ENCODE assay signal across 18 cellular contexts in genomic region chr19:6719992-6720368, GRCh38. TPM values are rescaled to one million over a fixed set of nuclear protein-coding genes. Genes with fewer than 3 reads are reported as not detected.
DNase-seq lines count a peak whose midpoint lies in the region; ATAC-seq and TF ChIP-seq lines count a peak whose summit lies in the region.
"Had no signal": no experiment of that assay in that cellular context is flagged by ENCODE, and none has a peak within 500 bp of the region (broad histone marks: within the 10 kb centered on the region; RNA-seq: fewer than 3 reads in every experiment).

No MANE protein-coding gene starts in this region.

- H3K27me3 Mint-ChIP-seq in MCF 10A (ENCODE audit: insufficient read depth, unreplicated experiment) = no peaks in the 10 kb centered on the region
- H3K27me3 Mint-ChIP-seq: T-helper 17 cell had no signal

- H3K27ac Mint-ChIP-seq in MCF 10A (ENCODE audit: low read depth, unreplicated experiment) = peak overlapping the region; percentile 82
- H3K27ac Mint-ChIP-seq: activated CD8-positive, alpha-beta memory T cell treated with anti-CD3 and anti-CD28 coated beads, Interleukin-2, amount 10 ng/mL, durations not matched to agents 7 days and 5 days; T-helper 17 cell had no signal

- H3K27ac ChIP-seq in heart left ventricle (peak overlapping the region in 3 of 12 donors; percentile 29 to 54 (median 38)), right lobe of liver (peak overlapping the region; percentile 11 to 86 (median 37)), thymus (ENCODE audit: low read depth) (no peak overlapping the region)

- TF ChIP-seq POLR2A in heart left ventricle (IDR thresholded peaks at IDR 0.05) (no peak), right lobe of liver (IDR thresholded peaks at IDR 0.05) (no peak)

- H3K9me3 Mint-ChIP-seq in MCF 10A (ENCODE audit: unreplicated experiment) = peaks cover 8% of the 10 kb centered on the region

- H3K4me1 Mint-ChIP-seq in MCF 10A (ENCODE audit: insufficient read depth, unreplicated experiment) = peaks cover 47% of the 10 kb centered on the region

- POLR2A ChIA-PET in MCF 10A (lab: Yijun Ruan, JAX) = interaction anchor here (0.6 to 7.7 kb wide), 12 partner anchors 16 to 663 kb away, joined by 3 to 189 read pairs (median 7); partner anchors contain the start of genes CRB3, GPR108, SH2D3A and SLC25A23

- peak overlapping the region; percentile 95 for H3K4me3 Mint-ChIP-seq in MCF 10A (ENCODE audit: unreplicated experiment)
- H3K4me3 Mint-ChIP-seq: activated CD8-positive, alpha-beta memory T cell treated with anti-CD3 and anti-CD28 coated beads, Interleukin-2, amount 10 ng/mL, durations not matched to agents 7 days and 5 days; T-helper 17 cell had no signal

- H3K4me3 ChIP-seq in heart left ventricle (peak overlapping the region in 8 of 12 donors; percentile 25 to 52 (median 33)), right lobe of liver (peak overlapping the region; percentile 78 to 95 (median 93)), thymus (ENCODE audit: low read length) (peak overlapping the region; percentile 10)
- H3K4me3 ChIP-seq: smooth muscle cell had no signal

- H3K27me3 ChIP-seq in heart left ventricle (peaks cover 0 to 14% (median 0%) of the 10 kb centered on the region in 9 donors), right lobe of liver (no peaks in the 10 kb centered on the region), thymus (ENCODE audit: control insufficient read depth, insufficient read depth) (no peaks in the 10 kb centered on the region)

- ATAC-seq in heart left ventricle (no peak), right lobe of liver (no peak), GM18867 (IDR thresholded peaks at IDR 0.05; ENCODE audit: unreplicated experiment) (no peak)
- ATAC-seq: activated CD8-positive, alpha-beta memory T cell treated with anti-CD3 and anti-CD28 coated beads, Interleukin-2, amount 10 ng/mL, durations not matched to agents 7 days and 5 days; T-helper 17 cell had no signal

- BruUV-seq in MCF 10A (replicated peaks; lab: Mats Ljungman, UMichigan) = TSS peak; percentile 69

- H3K9me3 ChIP-seq in heart left ventricle (no peaks in the 10 kb centered on the region), right lobe of liver (no peaks in the 10 kb centered on the region), thymus (ENCODE audit: control insufficient read depth) (no peaks in the 10 kb centered on the region)
- H3K9me3 ChIP-seq: esophagus squamous epithelium had no signal

- no peaks in the 10 kb centered on the region for H3K36me3 ChIP-seq in heart left ventricle
- peaks cover 0 to 26% (median 15%) of the 10 kb centered on the region in 4 donors for H3K36me3 ChIP-seq in right lobe of liver
- H3K36me3 ChIP-seq in thymus (ENCODE audit: control insufficient read depth, insufficient read depth) = no peaks in the 10 kb centered on the region
- H3K36me3 ChIP-seq: esophagus squamous epithelium had no signal

- intact Hi-C loops in heart left ventricle (cut with DNase I) (no loop called here), cardiac septum (cut with DNase I) (no loop called here), MCF 10A (cut with micrococcal nuclease) (loop anchor here (1.0 to 5.0 kb wide), 2 partner anchors 16 to 142 kb away; no protein-coding TSS in a partner anchor), right lobe of liver (cut with DNase I) (no loop called here)

- TF ChIP-seq CTCF in heart left ventricle (IDR thresholded peaks at IDR 0.05) (no peak), MCF 10A (IDR thresholded peaks at IDR 0.05; ENCODE audit: unreplicated experiment) (no peak), right lobe of liver (IDR thresholded peaks at IDR 0.05) (no peak)

- no peak for DNase-seq in heart left ventricle
- DNase-seq in cardiac septum (ENCODE audit: low spot score) = no peak
- DNase-seq in MCF 10A (ENCODE audit: unreplicated experiment) = no peak
- DNase-seq in right lobe of liver = no peak
- DNase-seq in stimulated activated CD4-positive, alpha-beta T cell treated with anti-CD3 and anti-CD28 coated beads, Interleukin-2, amount 100 ng/mL, for 24 hours = no peak
- no peak for DNase-seq in HK-2 (ENCODE audit: unreplicated experiment)
- DNase-seq: activated CD4-positive, CD25-positive, alpha-beta regulatory T cell; activated CD8-positive, alpha-beta memory T cell treated with anti-CD3 and anti-CD28 coated beads, Interleukin-2, amount 10 ng/mL, durations not matched to agents 7 days and 5 days; activated effector memory CD4-positive, alpha-beta T cell treated with anti-CD3 and anti-CD28 coated beads, Interleukin-2, amount 50 U/mL, for 16 hours; esophagus squamous epithelium; islet precursor cell; NCI-H1417 treated with DMSO at 0.1 percent for 48 hours; T-helper 17 cell had no signal

- peaks cover 58% of the 10 kb centered on the region for H3K36me3 Mint-ChIP-seq in MCF 10A (ENCODE audit: insufficient read depth, unreplicated experiment)
- H3K36me3 Mint-ChIP-seq: activated CD8-positive, alpha-beta memory T cell treated with anti-CD3 and anti-CD28 coated beads, Interleukin-2, amount 10 ng/mL, durations not matched to agents 7 days and 5 days had no signal

- peaks cover 0 to 43% (median 0%) of the 10 kb centered on the region in 12 donors for H3K4me1 ChIP-seq in heart left ventricle
- H3K4me1 ChIP-seq in right lobe of liver = peaks cover 0 to 45% (median 8%) of the 10 kb centered on the region in 4 donors
- no peaks in the 10 kb centered on the region for H3K4me1 ChIP-seq in thymus (ENCODE audit: control insufficient read depth, insufficient read depth, low read length)

- WGBS in heart left ventricle, 4 donors = 84 to 92% (median 90%) methylated on average over 3 of the region's 3 CpGs
- 22% methylated on average over 3 of the region's 3 CpGs for WGBS in right lobe of liver (ENCODE audit: insufficient coverage, low coverage, low lambda C conversion rate, missing lambda C conversion rate)
- WGBS in thymus = 93% methylated on average over 3 of the region's 3 CpGs

- CTCF ChIA-PET in MCF 10A (lab: Yijun Ruan, JAX) = interaction anchor here (0.8 to 2.8 kb wide), 3 partner anchors 16 to 296 kb away, joined by 4 to 14 read pairs (median 5); partner anchors contain the start of gene KHSRP

RNA-seq across cellular contexts. Expression of gene C3, which starts 0.5 kb away (rescaled TPM):
- 1,000 to 10,000 TPM in 1 of 9 donors, 100 to 1,000 TPM in 3, 10 to 100 TPM in 5; 31.7 to 1,888 (median 81.0) TPM for total RNA-seq in heart left ventricle
- 100 to 1,000 TPM in 1 of 2 donors, 10 to 100 TPM in 1; 64.9 to 136 TPM for polyA plus RNA-seq in heart left ventricle
- total RNA-seq in cardiac septum = 50.6 TPM
- total RNA-seq in MCF 10A (2022) = 842 and 872 TPM in 2 replicates
- total RNA-seq in right lobe of liver = over 10,000 TPM; 10,569 to 17,502 (median 15,749) TPM
- 311 TPM for polyA plus RNA-seq in thymus

RNA-seq across cellular contexts. Expression of gene GPR108, which starts 17.4 kb away (rescaled TPM):
- total RNA-seq in heart left ventricle = 10 to 100 TPM; 19.2 to 47.9 (median 27.7) TPM
- 10 to 100 TPM; 35.5 to 39.1 TPM for polyA plus RNA-seq in heart left ventricle
- 22.5 TPM for total RNA-seq in cardiac septum
- 115 and 124 TPM in 2 replicates for total RNA-seq in MCF 10A (2022)
- 10 to 100 TPM; 22.3 to 53.0 (median 41.3) TPM for total RNA-seq in right lobe of liver
- 106 TPM for polyA plus RNA-seq in thymus

RNA-seq across cellular contexts. Expression of gene TRIP10, which starts 19.5 kb away (rescaled TPM):
- 100 to 1,000 TPM in 3 of 9 donors, 10 to 100 TPM in 6; 62.5 to 135 (median 72.8) TPM for total RNA-seq in heart left ventricle
- 100 to 1,000 TPM; 110 to 172 TPM for polyA plus RNA-seq in heart left ventricle
- 86.1 TPM for total RNA-seq in cardiac septum
- 45.4 and 49.7 TPM in 2 replicates for total RNA-seq in MCF 10A (2022)
- 10 to 100 TPM in 2 of 6 experiments, 1 to 10 TPM in 4; 7.5 to 14.9 (median 9.3) TPM for total RNA-seq in right lobe of liver
- 52.2 TPM for polyA plus RNA-seq in thymus

RNA-seq across cellular contexts. Expression of gene SH2D3A, which starts 47.3 kb away (rescaled TPM):
- total RNA-seq in heart left ventricle (under 1 TPM in 3 of 9 donors, not detected in 6; 0.12 to 0.56 (median 0.52) TPM), cardiac septum (0.40 TPM), MCF 10A (2022) (28.5 and 76.7 TPM in 2 replicates), right lobe of liver (1 to 10 TPM in 4 of 6 experiments, under 1 TPM in 2; 0.72 to 2.3 (median 1.3) TPM)
- polyA plus RNA-seq in heart left ventricle (under 1 TPM; 0.08 to 0.25 TPM), thymus (18.8 TPM)
- total RNA-seq: osteocyte had no signal

RNA-seq across cellular contexts. Expression of gene TNFSF14, which starts 50.0 kb away (rescaled TPM):
- total RNA-seq in heart left ventricle = 1 to 10 TPM in 2 of 9 donors, under 1 TPM in 4, not detected in 3; 0.08 to 3.8 (median 0.28) TPM
- under 1 TPM; 0.07 to 0.30 TPM for polyA plus RNA-seq in heart left ventricle
- total RNA-seq in cardiac septum = 0.35 TPM
- 12.1 and 12.2 TPM in 2 replicates for total RNA-seq in MCF 10A (2022)
- 10 to 100 TPM in 3 of 6 experiments, 1 to 10 TPM in 3; 6.4 to 71.1 (median 14.6) TPM for total RNA-seq in right lobe of liver
- 8.9 TPM for polyA plus RNA-seq in thymus
- total RNA-seq: dermis microvascular lymphatic vessel endothelial cell, osteocyte, smooth muscle cell had no signal
- polyA plus RNA-seq: smooth muscle cell had no signal

Comparison
In these comparisons a context has a peak if more than half of its experiments do, and no peak if none do; other contexts are left out.
1. H3K4me3 ChIP-seq: peak in every context shown above with its lines; median percentile 93 in right lobe of liver; 33 in heart left ventricle; 10 in thymus.
2. RNA of gene C3, which starts 0.5 kb away (total RNA-seq): 10,569 to 17,502 TPM in right lobe of liver; 842 to 872 TPM in MCF 10A, 31.7 to 1,888 TPM in heart left ventricle and 50.6 TPM in cardiac septum (single experiment); every median in the first group is over 4 times any median in the second.